8 cellular contexts compared by ENCODE assay signal in the genomic region with DNA sequence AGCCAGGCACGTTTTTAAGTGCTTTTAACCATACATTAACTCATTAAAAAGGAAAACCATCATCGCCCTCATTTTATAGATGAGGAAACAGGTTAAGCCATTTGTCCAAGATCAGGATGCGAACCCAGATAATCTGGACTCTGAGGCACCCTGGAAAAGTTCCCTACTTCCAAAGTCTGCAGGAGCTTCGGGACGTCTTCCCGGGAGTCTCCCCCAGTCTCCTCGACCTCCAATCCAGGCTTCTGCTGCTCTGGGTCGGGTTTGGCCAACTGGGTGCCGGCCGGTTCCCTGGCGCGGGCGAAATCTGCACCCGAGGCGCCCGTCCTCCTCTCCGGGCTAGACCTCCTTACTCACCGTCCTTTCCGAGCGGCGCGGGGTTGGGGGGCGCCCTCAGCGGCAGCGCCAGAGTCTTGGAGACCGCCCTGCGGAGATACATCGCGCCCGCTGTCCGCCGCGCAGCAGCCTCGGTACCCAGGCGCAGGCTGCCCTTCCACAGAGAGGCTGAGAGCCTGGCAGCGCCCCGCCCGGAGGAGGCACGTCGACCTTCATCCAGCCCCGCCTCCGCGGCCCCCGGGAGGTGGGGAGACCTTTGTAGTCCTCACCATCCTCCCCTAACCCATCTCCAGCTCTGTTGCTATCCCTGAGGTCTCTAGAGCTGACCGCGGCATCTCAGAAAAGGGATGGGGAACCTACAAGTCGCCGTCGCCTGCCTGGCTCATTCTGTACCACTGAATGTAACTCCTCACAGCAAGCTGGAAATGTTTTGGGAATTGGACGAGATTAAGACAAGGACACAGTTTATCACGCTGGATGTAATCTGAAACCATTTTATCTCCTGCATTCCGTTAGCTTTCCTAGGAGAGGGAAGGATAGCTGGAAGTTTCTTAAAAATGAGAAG. TPM values are rescaled to one million over a fixed set of nuclear protein-coding genes. Genes with fewer than 3 reads are reported as not detected.
A peak's percentile ranks its signal among the peaks of the same experiment; 100 is the strongest.
DNase-seq lines count a peak whose midpoint lies in the region; ATAC-seq, FAIRE-seq and TF ChIP-seq lines count a peak whose summit lies in the region.

MGARP (minus strand) TSS at position 503 of the 898 bp plus-strand sequence; CDS start at position 436, 67 bp downstream.

- H4K20me1 ChIP-seq in keratinocyte (ENCODE audit: control insufficient read depth, extremely low read depth, insufficient read depth, low read length), result no peaks in the 10 kb centered on the region

- no peak within 1 kb of the TSS for H3K27ac Mint-ChIP-seq in central memory CD8-positive, alpha-beta T cell (ENCODE audit: low read depth)

- peaks cover 1% of the 10 kb centered on the region for H3K36me3 Mint-ChIP-seq in central memory CD8-positive, alpha-beta T cell (ENCODE audit: insufficient read depth)

- CTCF ChIA-PET in Panc1 (lab: Charles Lee), result interaction anchor here (0.6 to 1.4 kb wide), 2 partner anchors 16 to 250 kb away, joined by 3 to 8 read pairs; no protein-coding TSS in a partner anchor

- dilution Hi-C loops in keratinocyte (cut with MboI; ENCODE audit: extremely low pct_ligation_motif_present, low sequenced_read_pairs), result no loop called here

- H3K27me3 Mint-ChIP-seq in central memory CD8-positive, alpha-beta T cell, result peaks cover 41% of the 10 kb centered on the region

- H3K9me3 ChIP-seq in Panc1 (ENCODE audit: control insufficient read depth, insufficient read depth, low read depth, low read length) (no peaks in the 10 kb centered on the region), keratinocyte (ENCODE audit: control insufficient read depth, low read depth, low read length) (no peaks in the 10 kb centered on the region)

- no peaks in the 10 kb centered on the region for H3K9me3 Mint-ChIP-seq in central memory CD8-positive, alpha-beta T cell

- peak within 1 kb of the TSS; percentile 96 for H3K4me2 ChIP-seq in keratinocyte (ENCODE audit: control insufficient read depth, extremely low read depth, insufficient read depth, low read depth, low read length)

- H3K4me3 ChIP-seq in Panc1 (ENCODE audit: low read depth in 2 of 2, low read length in 2 of 2) (peak within 1 kb of the TSS; percentile 45 to 51), keratinocyte (ENCODE audit: control insufficient read depth in 2 of 3, extremely low read depth in 1 of 3, insufficient read depth in 2 of 3, low read depth in 1 of 3, low read length in 3 of 3) (peak within 1 kb of the TSS; percentile 25 to 74 (median 73))

- H2AFZ ChIP-seq in keratinocyte (ENCODE audit: control insufficient read depth, low read length), result peak within 1 kb of the TSS; percentile 95

- TF ChIP-seq CTCF in Panc1 (IDR thresholded peaks at IDR 0.05) (no peak), keratinocyte (optimal IDR thresholded peaks at IDR 0.05 in 1 of 3, IDR thresholded peaks at IDR 0.05 in 1 of 3, conservative IDR thresholded peaks at IDR 0.05 in 1 of 3; ENCODE audit: extremely low read depth in 1 of 3, insufficient read depth in 2 of 3, low read length in 3 of 3) (no peak)

- peak; percentile 42 for ATAC-seq in GM18519 (IDR thresholded peaks at IDR 0.05; ENCODE audit: low FRiP score, unreplicated experiment)
- peak; percentile 91 for ATAC-seq in Panc1
- ATAC-seq in central memory CD8-positive, alpha-beta T cell (replicated peaks; ENCODE audit: extremely low read depth, poor library complexity, severe bottlenecking), result peak; percentile 65

- no peak within 1 kb of the TSS for H3K27ac ChIP-seq in Panc1 (ENCODE audit: low read length)
- no peak within 1 kb of the TSS for H3K27ac ChIP-seq in keratinocyte (ENCODE audit: control insufficient read depth, insufficient read depth, low read length)

- no peaks in the 10 kb centered on the region for H3K79me2 ChIP-seq in keratinocyte (ENCODE audit: control insufficient read depth, insufficient read depth, low read length)

- in situ Hi-C loops in Panc1 (cut with HindIII; ENCODE audit: low pct_unique_long_range_greater_than_20kb, low sequenced_read_pairs), result no loop called here

- no peaks in the 10 kb centered on the region for H3K27me3 ChIP-seq in Panc1 (ENCODE audit: control insufficient read depth, insufficient read depth, low read length)
- peaks cover 8% of the 10 kb centered on the region for H3K27me3 ChIP-seq in keratinocyte (ENCODE audit: control insufficient read depth, extremely low read depth, insufficient read depth, low read length)

- FAIRE-seq in keratinocyte (lab: Jason Lieb, UNC), result no peak

- no peaks in the 10 kb centered on the region for H3K9me1 ChIP-seq in keratinocyte (ENCODE audit: control insufficient read depth, extremely low read depth, insufficient read depth, low read length)

- H3K9ac ChIP-seq in keratinocyte (ENCODE audit: control insufficient read depth, extremely low read depth, insufficient read depth, low read length), result peak within 1 kb of the TSS; percentile 41

- H3K36me3 ChIP-seq in Panc1 (ENCODE audit: control insufficient read depth, insufficient read depth, low read length) (no peaks in the 10 kb centered on the region), keratinocyte (ENCODE audit: control insufficient read depth in 2 of 2, extremely low read depth in 1 of 2, insufficient read depth in 2 of 2, low read length in 2 of 2) (no peaks in the 10 kb centered on the region)

- BruUV-seq in Panc1 (replicated peaks; lab: Mats Ljungman, UMichigan), result no TSS peak

- POLR2A ChIA-PET in Panc1 (lab: Charles Lee), result interaction anchor here (0.5 to 0.6 kb wide), 2 partner anchors 11 to 25 kb away, joined by 3 read pairs; no protein-coding TSS in a partner anchor

- H3K4me1 ChIP-seq in Panc1 (ENCODE audit: control insufficient read depth, insufficient read depth, low read length) (0 out of 2 replicates have a peak, but pooled peaks cover 2% of the 10 kb centered on the region), keratinocyte (ENCODE audit: control insufficient read depth, extremely low read depth, insufficient read depth, low read length) (no peaks in the 10 kb centered on the region)

- DNase-seq in Panc1 (ENCODE audit: low read depth, low spot score) (no peak), keratinocyte (ENCODE audit: low read depth, low spot score) (no peak), NCI-H1417 treated with DMSO at 0.1 percent for 48 hours (lab: John Stamatoyannopoulos, UW) (no peak), A172 (ENCODE audit: low spot score) (no peak)
- DNase-seq in central memory CD8-positive, alpha-beta T cell (ENCODE audit: low spot score in 2 of 2), result no peak
- DNase-seq in stimulated activated CD4-positive, alpha-beta T cell treated with anti-CD3 and anti-CD28 coated beads, Interleukin-4, amount 100 ng/mL, for 1 hour, result peak; percentile 32
- DNase-seq in NK-92 treated with Interleukin-12 subunit alpha and Interleukin-12 subunit beta, amount 100 ng/mL, for 24 hours (lab: John Stamatoyannopoulos, UW), result no peak

- peaks cover 18% of the 10 kb centered on the region for H3K4me1 Mint-ChIP-seq in central memory CD8-positive, alpha-beta T cell

- intact Hi-C loops in Panc1 (cut with micrococcal nuclease; ENCODE audit: unreplicated experiment), result loop anchor here (5.0 to 10.0 kb wide), 2 partner anchors 55 to 98 kb away; no protein-coding TSS in a partner anchor

- H3K4me3 Mint-ChIP-seq in central memory CD8-positive, alpha-beta T cell, result peak within 1 kb of the TSS; percentile 72

RNA-seq across cellular contexts. Expression of gene MGARP, which starts in this region (rescaled TPM):
- 2.3 TPM for total RNA-seq in Panc1 (2021; ENCODE audit: unreplicated experiment)
- 0.67 TPM for polyA plus RNA-seq in Panc1 (2012; ENCODE audit: insufficient read length)
- polyA plus RNA-seq in keratinocyte, result 0.58 to 0.99 TPM (median 0.94 TPM) in 3 replicates
- polyA plus RNA-seq in keratinocyte (2011; ENCODE audit: low read depth), result 0.42 TPM
- polyA plus RNA-seq in keratinocyte (2011; cell fraction: cytosol; rRNA removed), result 0.62 and 1.0 TPM in 2 replicates
- 0.31 and 0.69 TPM in 2 replicates for polyA plus RNA-seq in keratinocyte (2011; cell fraction: nucleus; rRNA removed)
- polyA plus RNA-seq in keratinocyte (2012; ENCODE audit: low replicate concordance), result 0.56 and 0.76 TPM in 2 replicates
- 0.16 to 0.59 TPM in 2 of 3 replicates, not detected in the other for polyA minus RNA-seq in keratinocyte
- polyA minus RNA-seq in keratinocyte (2011; cell fraction: cytosol; rRNA and poly(A)+ RNA removed), result not detected
- not detected in 2 replicates for polyA minus RNA-seq in keratinocyte (2011; cell fraction: nucleus; rRNA and poly(A)+ RNA removed)
- 0.89 and 1.2 TPM in 2 replicates for total RNA-seq in A172 (2014; rRNA removed; shearing (Covaris generic))
